14 cellular contexts compared by ENCODE assay signal in genomic region chr21:46393941-46394818, GRCh38.
DNase-seq lines count a peak whose midpoint lies in the region; ATAC-seq and TF ChIP-seq lines count a peak whose summit lies in the region.
"Had no signal": no experiment of that assay in that cellular context is flagged by ENCODE, and none has a peak within 500 bp of the region (broad histone marks: within the 10 kb centered on the region; RNA-seq: fewer than 3 reads in every experiment).

No MANE protein-coding gene starts in this region.

- no peaks in the 10 kb centered on the region for H3K9me3 Mint-ChIP-seq in WTC11
- H3K9me3 Mint-ChIP-seq in activated CD8-positive, alpha-beta T cell treated with anti-CD3 and anti-CD28 coated beads, Interleukin-2, amount 10 ng/mL, durations not matched to agents 7 days and 5 days (ENCODE audit: insufficient read depth), result no peaks in the 10 kb centered on the region
- H3K9me3 Mint-ChIP-seq: stimulated activated naive CD8-positive, alpha-beta T cell treated with anti-CD3 and anti-CD28 coated beads, Interleukin-15, Interleukin-2, amounts not matched to agents 100 ng/mL and 50 ng/mL, for 24 hours had no signal

- POLR2A ChIA-PET in WTC11 (lab: Charles Lee), result no interaction called here
- POLR2A ChIA-PET in activated CD8-positive, alpha-beta T cell treated with anti-CD3 and anti-CD28 coated beads, Interleukin-2, amount 10 ng/mL, durations not matched to agents 7 days and 5 days (lab: Charles Lee), result no interaction called here

- ATAC-seq in WTC11, result no peak
- ATAC-seq in HG02970 (IDR thresholded peaks at IDR 0.05; ENCODE audit: low FRiP score, unreplicated experiment), result no peak
- ATAC-seq in activated CD8-positive, alpha-beta T cell treated with anti-CD3 and anti-CD28 coated beads, Interleukin-2, amount 10 ng/mL, durations not matched to agents 7 days and 5 days, result no peak

- peaks cover 41% of the 10 kb centered on the region for H3K36me3 Mint-ChIP-seq in WTC11
- H3K36me3 Mint-ChIP-seq in activated CD8-positive, alpha-beta T cell treated with anti-CD3 and anti-CD28 coated beads, Interleukin-2, amount 10 ng/mL, durations not matched to agents 7 days and 5 days (ENCODE audit: low read depth), result peaks cover 44% of the 10 kb centered on the region

- peak overlapping the region; percentile 64 for H3K27ac Mint-ChIP-seq in WTC11
- no peak overlapping the region for H3K27ac Mint-ChIP-seq in activated CD8-positive, alpha-beta T cell treated with anti-CD3 and anti-CD28 coated beads, Interleukin-2, amount 10 ng/mL, durations not matched to agents 7 days and 5 days
- H3K27ac Mint-ChIP-seq: stimulated activated naive CD8-positive, alpha-beta T cell treated with anti-CD3 and anti-CD28 coated beads, Interleukin-15, Interleukin-2, amounts not matched to agents 100 ng/mL and 50 ng/mL, for 24 hours had no signal

- CTCF ChIA-PET in WTC11 (lab: Charles Lee), result no interaction called here
- CTCF ChIA-PET in activated CD8-positive, alpha-beta T cell treated with anti-CD3 and anti-CD28 coated beads, Interleukin-2, amount 10 ng/mL, durations not matched to agents 7 days and 5 days (lab: Charles Lee), result no interaction called here

- H3K4me1 Mint-ChIP-seq in WTC11, result no peaks in the 10 kb centered on the region
- H3K4me1 Mint-ChIP-seq in activated CD8-positive, alpha-beta T cell treated with anti-CD3 and anti-CD28 coated beads, Interleukin-2, amount 10 ng/mL, durations not matched to agents 7 days and 5 days (ENCODE audit: low read depth), result peaks cover 5% of the 10 kb centered on the region

- DNase-seq in NCI-H510A (lab: John Stamatoyannopoulos, UW) (peak; percentile 5), NCI-H510A treated with DMSO at 0.1 percent for 48 hours (lab: John Stamatoyannopoulos, UW) (no peak), WTC11 (ENCODE audit: low spot score) (no peak), medulla oblongata (ENCODE audit: extremely low spot score) (peak; percentile 33), stromal cell of bone marrow (ENCODE audit: low read depth) (peak; percentile 41), AG08396 (ENCODE audit: low spot score) (no peak)
- DNase-seq in activated CD8-positive, alpha-beta T cell treated with anti-CD3 and anti-CD28 coated beads, Interleukin-2, amount 10 ng/mL, durations not matched to agents 7 days and 5 days, result no peak
- DNase-seq: activated CD4-positive, alpha-beta T cell treated with anti-CD3 and anti-CD28 coated beads, Interleukin-2, amount 50 U/mL, for 4 hours; cortex of kidney; islet precursor cell; NK-92 treated with Interleukin-12 subunit alpha and Interleukin-12 subunit beta, amount 100 ng/mL, for 24 hours; stimulated activated CD4-positive, alpha-beta T cell treated with anti-CD3 and anti-CD28 coated beads, Interleukin-1b, Interleukin-23, amount 100 ng/mL, for 48 hours had no signal

- H3K4me3 Mint-ChIP-seq in WTC11, result no peak overlapping the region
- H3K4me3 Mint-ChIP-seq in activated CD8-positive, alpha-beta T cell treated with anti-CD3 and anti-CD28 coated beads, Interleukin-2, amount 10 ng/mL, durations not matched to agents 7 days and 5 days, result no peak overlapping the region
- H3K4me3 Mint-ChIP-seq: stimulated activated naive CD8-positive, alpha-beta T cell treated with anti-CD3 and anti-CD28 coated beads, Interleukin-15, Interleukin-2, amounts not matched to agents 100 ng/mL and 50 ng/mL, for 24 hours had no signal

- H3K27me3 Mint-ChIP-seq in WTC11 (ENCODE audit: low read depth), result no peaks in the 10 kb centered on the region
- H3K27me3 Mint-ChIP-seq in activated CD8-positive, alpha-beta T cell treated with anti-CD3 and anti-CD28 coated beads, Interleukin-2, amount 10 ng/mL, durations not matched to agents 7 days and 5 days (ENCODE audit: low read depth), result no peaks in the 10 kb centered on the region
- H3K27me3 Mint-ChIP-seq: stimulated activated naive CD8-positive, alpha-beta T cell treated with anti-CD3 and anti-CD28 coated beads, Interleukin-15, Interleukin-2, amounts not matched to agents 100 ng/mL and 50 ng/mL, for 24 hours had no signal

- TF ChIP-seq CTCF in WTC11 (IDR thresholded peaks at IDR 0.05), result no peak

TF ChIP-seq in WTC11, 78 proteins besides CTCF, POLR2A, EP300 and RAD21:
- TF ChIP-seq ZNF232 (CRISPR knock-in tag; IDR thresholded peaks at IDR 0.05) (no peak), ZBTB43 (CRISPR knock-in tag; IDR thresholded peaks at IDR 0.05) (no peak), IRF1 (CRISPR knock-in tag; IDR thresholded peaks at IDR 0.05) (no peak), EMX1 (CRISPR knock-in tag; IDR thresholded peaks at IDR 0.05) (no peak), MXD4 (CRISPR knock-in tag; IDR thresholded peaks at IDR 0.05; ENCODE audit: borderline replicate concordance) (no peak), FOXK1 (CRISPR knock-in tag; IDR thresholded peaks at IDR 0.05) (no peak), ZSCAN18 (CRISPR knock-in tag; IDR thresholded peaks at IDR 0.05) (no peak), NFE2L1 (CRISPR knock-in tag; IDR thresholded peaks at IDR 0.05) (no peak)

Comparison
In these comparisons a context has a peak if more than half of its experiments do, and no peak if none do; other contexts are left out.
1. DNase-seq: peak in NCI-H510A (single experiment), medulla oblongata (single experiment) and stromal cell of bone marrow (single experiment); none in NCI-H510A treated with DMSO at 0.1 percent for 48 hours (single experiment), WTC11 (single experiment), AG08396 (single experiment) and activated CD8-positive, alpha-beta T cell treated with anti-CD3 and anti-CD28 coated beads, Interleukin-2, amount 10 ng/mL, durations not matched to agents 7 days and 5 days (single experiment).